Comparison of ENCODE assay signal across 1 cellular context in the genomic region with DNA sequence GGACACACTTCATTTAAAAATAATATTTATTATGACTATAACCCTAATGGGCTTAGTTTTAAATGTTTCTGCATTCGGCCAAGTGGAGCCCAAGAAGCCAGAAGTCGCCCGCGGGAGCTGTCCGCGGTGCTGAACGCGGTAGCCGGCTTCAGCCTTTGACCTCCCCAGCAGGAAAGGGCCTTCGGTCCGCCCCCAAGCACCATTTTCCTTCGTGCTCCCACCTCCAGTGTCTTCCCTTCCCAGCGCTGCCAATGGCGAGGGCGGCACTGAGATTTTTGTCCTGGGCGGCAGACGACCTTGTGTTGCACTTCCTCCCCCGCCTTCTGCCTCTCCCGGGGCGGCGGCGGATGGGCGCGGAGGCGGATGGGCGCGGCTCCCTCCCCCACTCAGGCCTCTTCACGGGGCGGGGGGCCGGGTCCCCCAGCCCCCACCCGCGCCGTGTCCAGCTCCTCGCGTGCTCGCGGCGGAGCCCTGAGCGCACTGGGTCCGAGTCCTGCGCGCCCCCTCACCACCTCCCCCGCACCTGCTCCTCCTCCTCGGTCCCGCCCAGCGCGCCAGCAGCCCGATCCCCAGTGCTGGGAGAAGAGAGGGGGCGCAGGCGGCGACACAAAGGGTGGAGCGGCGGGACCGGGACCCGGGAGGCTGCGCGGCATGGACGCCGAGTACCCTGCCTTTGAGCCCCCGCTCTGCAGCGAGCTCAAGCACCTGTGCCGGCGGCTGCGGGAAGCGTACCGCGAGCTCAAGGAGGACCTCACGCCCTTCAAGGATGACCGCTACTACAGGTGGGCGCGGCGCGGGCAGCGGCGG.
A peak's percentile ranks its signal among the peaks of the same experiment; 100 is the strongest.
TF ChIP-seq lines count a peak whose summit lies in the region.

No MANE protein-coding gene starts in this region.

TF ChIP-seq in HepG2, 621 proteins besides CTCF, POLR2A, EP300 and RAD21 (continued from another document and continues in another):
- TF ChIP-seq ZNF800 (CRISPR knock-in tag; IDR thresholded peaks at IDR 0.05) (peak; percentile 97), ZFP37 (CRISPR knock-in tag; IDR thresholded peaks at IDR 0.05; ENCODE audit: borderline replicate concordance) (peak; percentile 99), SMC3 (IDR thresholded peaks at IDR 0.05; ENCODE audit: low read length) (no peak), ERF (CRISPR knock-in tag; IDR thresholded peaks at IDR 0.05) (peak; percentile 100), MAF1 (CRISPR knock-in tag; IDR thresholded peaks at IDR 0.05; ENCODE audit: borderline replicate concordance) (peak; percentile 88), CENPT (CRISPR knock-in tag; IDR thresholded peaks at IDR 0.05; ENCODE audit: low read depth) (peak; percentile 83; the same call in 1 of the 2 replicates), TAF15 (IDR thresholded peaks at IDR 0.05; ENCODE audit: low read depth, low read length, poor library complexity, severe bottlenecking) (no peak), LRRFIP1 (CRISPR knock-in tag; conservative IDR thresholded peaks at IDR 0.05) (peak; percentile 97), DBP (CRISPR knock-in tag; IDR thresholded peaks at IDR 0.05; ENCODE audit: not compliant biosample characterization) (peak; percentile 95), FOXJ3 (CRISPR knock-in tag; IDR thresholded peaks at IDR 0.05; ENCODE audit: borderline replicate concordance) (peak; percentile 75; the same call in 1 of the 2 replicates), ONECUT2 (CRISPR knock-in tag; IDR thresholded peaks at IDR 0.05) (peak; percentile 72), ZNF160 (CRISPR knock-in tag; IDR thresholded peaks at IDR 0.05) (peak; percentile 92), ELF1 (CRISPR knock-in tag; IDR thresholded peaks at IDR 0.05) (peak; percentile 77), MBD4 (IDR thresholded peaks at IDR 0.05; ENCODE audit: borderline replicate concordance, low read length) (no peak), NKX3-1 (CRISPR knock-in tag; IDR thresholded peaks at IDR 0.05) (peak; percentile 100), REXO4 (CRISPR knock-in tag; IDR thresholded peaks at IDR 0.05; ENCODE audit: borderline replicate concordance) (peak; percentile 47; the same call in 1 of the 2 replicates), SMAD9 (CRISPR knock-in tag; IDR thresholded peaks at IDR 0.05) (peak; percentile 96; the same call in 1 of the 2 replicates), HMGXB4 (CRISPR knock-in tag; IDR thresholded peaks at IDR 0.05; ENCODE audit: borderline replicate concordance in 1 of 2, low read depth in 1 of 2) (peak; percentile 47 to 80; a peak in 3 of 4 replicates), IRF9 (CRISPR knock-in tag; IDR thresholded peaks at IDR 0.05; ENCODE audit: borderline replicate concordance) (peak; percentile 96), ZNF501 (CRISPR knock-in tag; IDR thresholded peaks at IDR 0.05) (peak; percentile 83), SCMH1 (CRISPR knock-in tag; IDR thresholded peaks at IDR 0.05; ENCODE audit: borderline replicate concordance) (no peak), GMEB1 (CRISPR knock-in tag; IDR thresholded peaks at IDR 0.05; ENCODE audit: borderline replicate concordance) (peak; percentile 52; the same call in 1 of the 2 replicates), SRY (CRISPR knock-in tag; IDR thresholded peaks at IDR 0.05) (peak; percentile 98), TBX3 (IDR thresholded peaks at IDR 0.05; ENCODE audit: borderline replicate concordance) (no peak), NR2F1 (CRISPR knock-in tag; IDR thresholded peaks at IDR 0.05) (peak; percentile 89), STAT5B (CRISPR knock-in tag; IDR thresholded peaks at IDR 0.05) (0 out of 2 replicates have a peak, but pooled peaks have one; percentile 76), ZNF781 (CRISPR knock-in tag; IDR thresholded peaks at IDR 0.05; ENCODE audit: borderline replicate concordance, not compliant biosample characterization) (peak; percentile 99), ZNF414 (CRISPR knock-in tag; IDR thresholded peaks at IDR 0.05) (peak; percentile 93; the same call in 1 of the 2 replicates), KDM1A (CRISPR knock-in tag; IDR thresholded peaks at IDR 0.05) (peak; percentile 73), ZNF101 (CRISPR knock-in tag; IDR thresholded peaks at IDR 0.05; ENCODE audit: borderline replicate concordance, low read depth) (no peak; the same call in 1 of the 2 replicates), ZFP62 (CRISPR knock-in tag; IDR thresholded peaks at IDR 0.05) (no peak)
- TF ChIP-seq, protein P1, sequence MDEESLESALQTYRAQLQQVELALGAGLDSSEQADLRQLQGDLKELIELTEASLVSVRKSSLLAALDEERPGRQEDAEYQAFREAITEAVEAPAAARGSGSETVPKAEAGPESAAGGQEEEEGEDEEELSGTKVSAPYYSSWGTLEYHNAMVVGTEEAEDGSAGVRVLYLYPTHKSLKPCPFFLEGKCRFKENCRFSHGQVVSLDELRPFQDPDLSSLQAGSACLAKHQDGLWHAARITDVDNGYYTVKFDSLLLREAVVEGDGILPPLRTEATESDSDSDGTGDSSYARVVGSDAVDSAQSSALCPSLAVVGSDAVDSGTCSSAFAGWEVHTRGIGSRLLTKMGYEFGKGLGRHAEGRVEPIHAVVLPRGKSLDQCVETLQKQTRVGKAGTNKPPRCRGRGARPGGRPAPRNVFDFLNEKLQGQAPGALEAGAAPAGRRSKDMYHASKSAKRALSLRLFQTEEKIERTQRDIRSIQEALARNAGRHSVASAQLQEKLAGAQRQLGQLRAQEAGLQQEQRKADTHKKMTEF (CRISPR knock-in tag; IDR thresholded peaks at IDR 0.05) = peak; percentile 98
- TF ChIP-seq, protein P2, sequence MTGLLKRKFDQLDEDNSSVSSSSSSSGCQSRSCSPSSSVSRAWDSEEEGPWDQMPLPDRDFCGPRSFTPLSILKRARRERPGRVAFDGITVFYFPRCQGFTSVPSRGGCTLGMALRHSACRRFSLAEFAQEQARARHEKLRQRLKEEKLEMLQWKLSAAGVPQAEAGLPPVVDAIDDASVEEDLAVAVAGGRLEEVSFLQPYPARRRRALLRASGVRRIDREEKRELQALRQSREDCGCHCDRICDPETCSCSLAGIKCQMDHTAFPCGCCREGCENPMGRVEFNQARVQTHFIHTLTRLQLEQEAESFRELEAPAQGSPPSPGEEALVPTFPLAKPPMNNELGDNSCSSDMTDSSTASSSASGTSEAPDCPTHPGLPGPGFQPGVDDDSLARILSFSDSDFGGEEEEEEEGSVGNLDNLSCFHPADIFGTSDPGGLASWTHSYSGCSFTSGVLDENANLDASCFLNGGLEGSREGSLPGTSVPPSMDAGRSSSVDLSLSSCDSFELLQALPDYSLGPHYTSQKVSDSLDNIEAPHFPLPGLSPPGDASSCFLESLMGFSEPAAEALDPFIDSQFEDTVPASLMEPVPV (CRISPR knock-in tag; IDR thresholded peaks at IDR 0.05) = peak; percentile 99
- TF ChIP-seq, protein P3, sequence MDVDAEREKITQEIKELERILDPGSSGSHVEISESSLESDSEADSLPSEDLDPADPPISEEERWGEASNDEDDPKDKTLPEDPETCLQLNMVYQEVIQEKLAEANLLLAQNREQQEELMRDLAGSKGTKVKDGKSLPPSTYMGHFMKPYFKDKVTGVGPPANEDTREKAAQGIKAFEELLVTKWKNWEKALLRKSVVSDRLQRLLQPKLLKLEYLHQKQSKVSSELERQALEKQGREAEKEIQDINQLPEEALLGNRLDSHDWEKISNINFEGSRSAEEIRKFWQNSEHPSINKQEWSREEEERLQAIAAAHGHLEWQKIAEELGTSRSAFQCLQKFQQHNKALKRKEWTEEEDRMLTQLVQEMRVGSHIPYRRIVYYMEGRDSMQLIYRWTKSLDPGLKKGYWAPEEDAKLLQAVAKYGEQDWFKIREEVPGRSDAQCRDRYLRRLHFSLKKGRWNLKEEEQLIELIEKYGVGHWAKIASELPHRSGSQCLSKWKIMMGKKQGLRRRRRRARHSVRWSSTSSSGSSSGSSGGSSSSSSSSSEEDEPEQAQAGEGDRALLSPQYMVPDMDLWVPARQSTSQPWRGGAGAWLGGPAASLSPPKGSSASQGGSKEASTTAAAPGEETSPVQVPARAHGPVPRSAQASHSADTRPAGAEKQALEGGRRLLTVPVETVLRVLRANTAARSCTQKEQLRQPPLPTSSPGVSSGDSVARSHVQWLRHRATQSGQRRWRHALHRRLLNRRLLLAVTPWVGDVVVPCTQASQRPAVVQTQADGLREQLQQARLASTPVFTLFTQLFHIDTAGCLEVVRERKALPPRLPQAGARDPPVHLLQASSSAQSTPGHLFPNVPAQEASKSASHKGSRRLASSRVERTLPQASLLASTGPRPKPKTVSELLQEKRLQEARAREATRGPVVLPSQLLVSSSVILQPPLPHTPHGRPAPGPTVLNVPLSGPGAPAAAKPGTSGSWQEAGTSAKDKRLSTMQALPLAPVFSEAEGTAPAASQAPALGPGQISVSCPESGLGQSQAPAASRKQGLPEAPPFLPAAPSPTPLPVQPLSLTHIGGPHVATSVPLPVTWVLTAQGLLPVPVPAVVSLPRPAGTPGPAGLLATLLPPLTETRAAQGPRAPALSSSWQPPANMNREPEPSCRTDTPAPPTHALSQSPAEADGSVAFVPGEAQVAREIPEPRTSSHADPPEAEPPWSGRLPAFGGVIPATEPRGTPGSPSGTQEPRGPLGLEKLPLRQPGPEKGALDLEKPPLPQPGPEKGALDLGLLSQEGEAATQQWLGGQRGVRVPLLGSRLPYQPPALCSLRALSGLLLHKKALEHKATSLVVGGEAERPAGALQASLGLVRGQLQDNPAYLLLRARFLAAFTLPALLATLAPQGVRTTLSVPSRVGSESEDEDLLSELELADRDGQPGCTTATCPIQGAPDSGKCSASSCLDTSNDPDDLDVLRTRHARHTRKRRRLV (CRISPR knock-in tag; IDR thresholded peaks at IDR 0.05) = peak; percentile 93
